ENCODE assay signal across 1 cellular context in the genomic region with DNA sequence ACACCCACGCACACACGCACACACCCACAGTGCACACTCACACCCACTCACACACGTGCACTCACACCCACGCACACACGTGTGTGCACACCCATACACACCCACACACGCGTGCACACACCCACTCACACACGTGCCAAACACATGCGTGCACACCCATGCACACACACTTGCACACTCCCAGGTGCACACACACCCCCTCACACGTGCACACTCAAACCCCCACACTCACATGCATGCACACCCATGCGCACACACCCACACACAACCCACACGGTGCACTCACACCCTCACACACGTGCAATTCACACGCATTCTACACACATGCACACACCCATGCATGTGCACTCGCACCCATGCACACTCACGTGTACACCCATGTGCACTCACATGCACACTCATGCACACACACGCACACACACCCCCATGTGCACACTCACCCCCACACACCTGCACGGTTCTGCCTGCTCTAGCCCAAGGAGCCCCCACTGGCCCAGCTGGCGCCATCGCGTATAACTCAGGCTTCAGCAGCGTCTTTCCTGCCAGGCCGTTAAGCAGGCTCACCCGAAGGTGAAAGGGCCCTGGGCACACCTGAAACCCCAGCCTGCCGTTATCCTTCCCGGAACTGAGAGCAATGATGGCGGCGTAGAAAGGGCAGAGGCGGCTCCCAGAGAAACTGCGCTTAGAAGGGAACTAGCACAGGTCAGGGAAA.
TF ChIP-seq lines count a peak whose summit lies in the region.

No MANE protein-coding gene starts in this region.

TF ChIP-seq in K562, 482 proteins besides CTCF, POLR2A, EP300 and RAD21 (continued from another document and continues in another):
- TF ChIP-seq, protein P1, sequence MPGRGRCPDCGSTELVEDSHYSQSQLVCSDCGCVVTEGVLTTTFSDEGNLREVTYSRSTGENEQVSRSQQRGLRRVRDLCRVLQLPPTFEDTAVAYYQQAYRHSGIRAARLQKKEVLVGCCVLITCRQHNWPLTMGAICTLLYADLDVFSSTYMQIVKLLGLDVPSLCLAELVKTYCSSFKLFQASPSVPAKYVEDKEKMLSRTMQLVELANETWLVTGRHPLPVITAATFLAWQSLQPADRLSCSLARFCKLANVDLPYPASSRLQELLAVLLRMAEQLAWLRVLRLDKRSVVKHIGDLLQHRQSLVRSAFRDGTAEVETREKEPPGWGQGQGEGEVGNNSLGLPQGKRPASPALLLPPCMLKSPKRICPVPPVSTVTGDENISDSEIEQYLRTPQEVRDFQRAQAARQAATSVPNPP (IDR thresholded peaks at IDR 0.05; ENCODE audit: borderline replicate concordance, insufficient read depth, insufficient read length), result no peak
- TF ChIP-seq, protein P2, sequence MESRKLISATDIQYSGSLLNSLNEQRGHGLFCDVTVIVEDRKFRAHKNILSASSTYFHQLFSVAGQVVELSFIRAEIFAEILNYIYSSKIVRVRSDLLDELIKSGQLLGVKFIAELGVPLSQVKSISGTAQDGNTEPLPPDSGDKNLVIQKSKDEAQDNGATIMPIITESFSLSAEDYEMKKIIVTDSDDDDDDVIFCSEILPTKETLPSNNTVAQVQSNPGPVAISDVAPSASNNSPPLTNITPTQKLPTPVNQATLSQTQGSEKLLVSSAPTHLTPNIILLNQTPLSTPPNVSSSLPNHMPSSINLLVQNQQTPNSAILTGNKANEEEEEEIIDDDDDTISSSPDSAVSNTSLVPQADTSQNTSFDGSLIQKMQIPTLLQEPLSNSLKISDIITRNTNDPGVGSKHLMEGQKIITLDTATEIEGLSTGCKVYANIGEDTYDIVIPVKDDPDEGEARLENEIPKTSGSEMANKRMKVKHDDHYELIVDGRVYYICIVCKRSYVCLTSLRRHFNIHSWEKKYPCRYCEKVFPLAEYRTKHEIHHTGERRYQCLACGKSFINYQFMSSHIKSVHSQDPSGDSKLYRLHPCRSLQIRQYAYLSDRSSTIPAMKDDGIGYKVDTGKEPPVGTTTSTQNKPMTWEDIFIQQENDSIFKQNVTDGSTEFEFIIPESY (CRISPR knock-in tag; IDR thresholded peaks at IDR 0.05), result peak; percentile 96
- TF ChIP-seq, protein P3, sequence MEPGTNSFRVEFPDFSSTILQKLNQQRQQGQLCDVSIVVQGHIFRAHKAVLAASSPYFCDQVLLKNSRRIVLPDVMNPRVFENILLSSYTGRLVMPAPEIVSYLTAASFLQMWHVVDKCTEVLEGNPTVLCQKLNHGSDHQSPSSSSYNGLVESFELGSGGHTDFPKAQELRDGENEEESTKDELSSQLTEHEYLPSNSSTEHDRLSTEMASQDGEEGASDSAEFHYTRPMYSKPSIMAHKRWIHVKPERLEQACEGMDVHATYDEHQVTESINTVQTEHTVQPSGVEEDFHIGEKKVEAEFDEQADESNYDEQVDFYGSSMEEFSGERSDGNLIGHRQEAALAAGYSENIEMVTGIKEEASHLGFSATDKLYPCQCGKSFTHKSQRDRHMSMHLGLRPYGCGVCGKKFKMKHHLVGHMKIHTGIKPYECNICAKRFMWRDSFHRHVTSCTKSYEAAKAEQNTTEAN (CRISPR knock-in tag; IDR thresholded peaks at IDR 0.05), result peak; percentile 100
- TF ChIP-seq JUN (IDR thresholded peaks at IDR 0.05; ENCODE audit: borderline replicate concordance, low read depth, low read length) (no peak), JUN (CRISPR knock-in tag; IDR thresholded peaks at IDR 0.05; ENCODE audit: borderline replicate concordance) (0 out of 2 replicates have a peak, but pooled peaks have one; percentile 65), IRF2 (CRISPR knock-in tag; IDR thresholded peaks at IDR 0.05) (peak; percentile 77; the same call in 1 of the 2 replicates), NR4A1 (CRISPR knock-in tag; IDR thresholded peaks at IDR 0.05) (no peak), NR4A1 (tag; IDR thresholded peaks at IDR 0.05) (no peak), KDM1A (IDR thresholded peaks at IDR 0.05) (peak in 1 of 2 experiments; percentile 81; a peak in 2 of 4 replicates), NR2C2 (CRISPR knock-in tag; IDR thresholded peaks at IDR 0.05) (0 out of 2 replicates have a peak, but pooled peaks have one; percentile 19), NR2C2 (tag; IDR thresholded peaks at IDR 0.05) (no peak), HNRNPL (IDR thresholded peaks at IDR 0.05; ENCODE audit: low read depth, low read length) (no peak), ZNF584 (CRISPR knock-in tag; IDR thresholded peaks at IDR 0.05; ENCODE audit: low read depth) (no peak), MEF2D (tag; conservative IDR thresholded peaks at IDR 0.05; ENCODE audit: low read depth) (peak; percentile 69; the same call in 1 of the 2 replicates), TCF7 (IDR thresholded peaks at IDR 0.05; ENCODE audit: borderline replicate concordance) (no peak), FOXA3 (CRISPR knock-in tag; conservative IDR thresholded peaks at IDR 0.05 in 1 of 2, IDR thresholded peaks at IDR 0.05 in 1 of 2) (0 out of 4 replicates have a peak, but pooled peaks of 1 of the 2 experiments have one; percentile 54), ERF (CRISPR knock-in tag; IDR thresholded peaks at IDR 0.05) (no peak), MED1 (CRISPR knock-in tag; IDR thresholded peaks at IDR 0.05; ENCODE audit: borderline replicate concordance) (peak; percentile 83; the same call in 1 of the 2 replicates), PHF20 (IDR thresholded peaks at IDR 0.05; ENCODE audit: partially characterized antibody) (peak; percentile 30), NCOA6 (IDR thresholded peaks at IDR 0.05) (no peak), ZNF75A (CRISPR knock-in tag; IDR thresholded peaks at IDR 0.05) (no peak), SRSF9 (IDR thresholded peaks at IDR 0.05; ENCODE audit: borderline replicate concordance, low read depth, low read length) (no peak), ZNF197 (CRISPR knock-in tag; IDR thresholded peaks at IDR 0.05; ENCODE audit: low read depth) (no peak), SMARCA5 (IDR thresholded peaks at IDR 0.05) (peak; percentile 39; the same call in 1 of the 2 replicates), DMBX1 (CRISPR knock-in tag; IDR thresholded peaks at IDR 0.05; ENCODE audit: borderline replicate concordance) (no peak), HDAC8 (tag; IDR thresholded peaks at IDR 0.05) (no peak), PRPF4 (IDR thresholded peaks at IDR 0.05; ENCODE audit: insufficient read depth, low read depth, low read length, poor library complexity, severe bottlenecking) (no peak), ZNF766 (CRISPR knock-in tag; conservative IDR thresholded peaks at IDR 0.05) (no peak), POLR2G (IDR thresholded peaks at IDR 0.05; ENCODE audit: low read depth, low read length) (0 out of 2 replicates have a peak, but pooled peaks have one; percentile 12), RBM39 (optimal IDR thresholded peaks at IDR 0.05; ENCODE audit: low read depth, low read length) (no peak), ZNF644 (tag; IDR thresholded peaks at IDR 0.05; ENCODE audit: low read depth) (peak; percentile 62; the same call in 1 of the 2 replicates), GABPA (tag; conservative IDR thresholded peaks at IDR 0.05; ENCODE audit: low read depth) (no peak), TOE1 (IDR thresholded peaks at IDR 0.05; ENCODE audit: borderline replicate concordance) (peak; percentile 65), TOE1 (CRISPR knock-in tag; IDR thresholded peaks at IDR 0.05; ENCODE audit: borderline replicate concordance, low read depth) (no peak)
- TF ChIP-seq, protein P4, sequence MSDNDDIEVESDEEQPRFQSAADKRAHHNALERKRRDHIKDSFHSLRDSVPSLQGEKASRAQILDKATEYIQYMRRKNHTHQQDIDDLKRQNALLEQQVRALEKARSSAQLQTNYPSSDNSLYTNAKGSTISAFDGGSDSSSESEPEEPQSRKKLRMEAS (CRISPR knock-in tag; IDR thresholded peaks at IDR 0.05), result peak; percentile 76; the same call in 1 of the 2 replicates
- TF ChIP-seq, protein P5, sequence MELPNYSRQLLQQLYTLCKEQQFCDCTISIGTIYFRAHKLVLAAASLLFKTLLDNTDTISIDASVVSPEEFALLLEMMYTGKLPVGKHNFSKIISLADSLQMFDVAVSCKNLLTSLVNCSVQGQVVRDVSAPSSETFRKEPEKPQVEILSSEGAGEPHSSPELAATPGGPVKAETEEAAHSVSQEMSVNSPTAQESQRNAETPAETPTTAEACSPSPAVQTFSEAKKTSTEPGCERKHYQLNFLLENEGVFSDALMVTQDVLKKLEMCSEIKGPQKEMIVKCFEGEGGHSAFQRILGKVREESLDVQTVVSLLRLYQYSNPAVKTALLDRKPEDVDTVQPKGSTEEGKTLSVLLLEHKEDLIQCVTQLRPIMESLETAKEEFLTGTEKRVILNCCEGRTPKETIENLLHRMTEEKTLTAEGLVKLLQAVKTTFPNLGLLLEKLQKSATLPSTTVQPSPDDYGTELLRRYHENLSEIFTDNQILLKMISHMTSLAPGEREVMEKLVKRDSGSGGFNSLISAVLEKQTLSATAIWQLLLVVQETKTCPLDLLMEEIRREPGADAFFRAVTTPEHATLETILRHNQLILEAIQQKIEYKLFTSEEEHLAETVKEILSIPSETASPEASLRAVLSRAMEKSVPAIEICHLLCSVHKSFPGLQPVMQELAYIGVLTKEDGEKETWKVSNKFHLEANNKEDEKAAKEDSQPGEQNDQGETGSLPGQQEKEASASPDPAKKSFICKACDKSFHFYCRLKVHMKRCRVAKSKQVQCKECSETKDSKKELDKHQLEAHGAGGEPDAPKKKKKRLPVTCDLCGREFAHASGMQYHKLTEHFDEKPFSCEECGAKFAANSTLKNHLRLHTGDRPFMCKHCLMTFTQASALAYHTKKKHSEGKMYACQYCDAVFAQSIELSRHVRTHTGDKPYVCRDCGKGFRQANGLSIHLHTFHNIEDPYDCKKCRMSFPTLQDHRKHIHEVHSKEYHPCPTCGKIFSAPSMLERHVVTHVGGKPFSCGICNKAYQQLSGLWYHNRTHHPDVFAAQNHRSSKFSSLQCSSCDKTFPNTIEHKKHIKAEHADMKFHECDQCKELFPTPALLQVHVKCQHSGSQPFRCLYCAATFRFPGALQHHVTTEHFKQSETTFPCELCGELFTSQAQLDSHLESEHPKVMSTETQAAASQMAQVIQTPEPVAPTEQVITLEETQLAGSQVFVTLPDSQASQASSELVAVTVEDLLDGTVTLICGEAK (IDR thresholded peaks at IDR 0.05), result no peak
- TF ChIP-seq, protein P5 (CRISPR knock-in tag; IDR thresholded peaks at IDR 0.05), result peak; percentile 40; the same call in 1 of the 2 replicates
- TF ChIP-seq, protein P6, sequence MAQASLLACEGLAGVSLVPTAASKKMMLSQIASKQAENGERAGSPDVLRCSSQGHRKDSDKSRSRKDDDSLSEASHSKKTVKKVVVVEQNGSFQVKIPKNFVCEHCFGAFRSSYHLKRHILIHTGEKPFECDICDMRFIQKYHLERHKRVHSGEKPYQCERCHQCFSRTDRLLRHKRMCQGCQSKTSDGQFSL (CRISPR knock-in tag; IDR thresholded peaks at IDR 0.05), result peak; percentile 98
- TF ChIP-seq, protein P6 (tag; IDR thresholded peaks at IDR 0.05), result no peak
- TF ChIP-seq, protein P7, sequence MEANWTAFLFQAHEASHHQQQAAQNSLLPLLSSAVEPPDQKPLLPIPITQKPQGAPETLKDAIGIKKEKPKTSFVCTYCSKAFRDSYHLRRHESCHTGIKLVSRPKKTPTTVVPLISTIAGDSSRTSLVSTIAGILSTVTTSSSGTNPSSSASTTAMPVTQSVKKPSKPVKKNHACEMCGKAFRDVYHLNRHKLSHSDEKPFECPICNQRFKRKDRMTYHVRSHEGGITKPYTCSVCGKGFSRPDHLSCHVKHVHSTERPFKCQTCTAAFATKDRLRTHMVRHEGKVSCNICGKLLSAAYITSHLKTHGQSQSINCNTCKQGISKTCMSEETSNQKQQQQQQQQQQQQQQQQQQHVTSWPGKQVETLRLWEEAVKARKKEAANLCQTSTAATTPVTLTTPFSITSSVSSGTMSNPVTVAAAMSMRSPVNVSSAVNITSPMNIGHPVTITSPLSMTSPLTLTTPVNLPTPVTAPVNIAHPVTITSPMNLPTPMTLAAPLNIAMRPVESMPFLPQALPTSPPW (CRISPR knock-in tag; IDR thresholded peaks at IDR 0.05), result no peak
- TF ChIP-seq, protein P8, sequence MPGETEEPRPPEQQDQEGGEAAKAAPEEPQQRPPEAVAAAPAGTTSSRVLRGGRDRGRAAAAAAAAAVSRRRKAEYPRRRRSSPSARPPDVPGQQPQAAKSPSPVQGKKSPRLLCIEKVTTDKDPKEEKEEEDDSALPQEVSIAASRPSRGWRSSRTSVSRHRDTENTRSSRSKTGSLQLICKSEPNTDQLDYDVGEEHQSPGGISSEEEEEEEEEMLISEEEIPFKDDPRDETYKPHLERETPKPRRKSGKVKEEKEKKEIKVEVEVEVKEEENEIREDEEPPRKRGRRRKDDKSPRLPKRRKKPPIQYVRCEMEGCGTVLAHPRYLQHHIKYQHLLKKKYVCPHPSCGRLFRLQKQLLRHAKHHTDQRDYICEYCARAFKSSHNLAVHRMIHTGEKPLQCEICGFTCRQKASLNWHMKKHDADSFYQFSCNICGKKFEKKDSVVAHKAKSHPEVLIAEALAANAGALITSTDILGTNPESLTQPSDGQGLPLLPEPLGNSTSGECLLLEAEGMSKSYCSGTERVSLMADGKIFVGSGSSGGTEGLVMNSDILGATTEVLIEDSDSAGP (CRISPR knock-in tag; IDR thresholded peaks at IDR 0.05), result 0 out of 2 replicates have a peak, but pooled peaks have one; percentile 52
